Comparison of ENCODE assay signal across 1 cellular context in the genomic region with DNA sequence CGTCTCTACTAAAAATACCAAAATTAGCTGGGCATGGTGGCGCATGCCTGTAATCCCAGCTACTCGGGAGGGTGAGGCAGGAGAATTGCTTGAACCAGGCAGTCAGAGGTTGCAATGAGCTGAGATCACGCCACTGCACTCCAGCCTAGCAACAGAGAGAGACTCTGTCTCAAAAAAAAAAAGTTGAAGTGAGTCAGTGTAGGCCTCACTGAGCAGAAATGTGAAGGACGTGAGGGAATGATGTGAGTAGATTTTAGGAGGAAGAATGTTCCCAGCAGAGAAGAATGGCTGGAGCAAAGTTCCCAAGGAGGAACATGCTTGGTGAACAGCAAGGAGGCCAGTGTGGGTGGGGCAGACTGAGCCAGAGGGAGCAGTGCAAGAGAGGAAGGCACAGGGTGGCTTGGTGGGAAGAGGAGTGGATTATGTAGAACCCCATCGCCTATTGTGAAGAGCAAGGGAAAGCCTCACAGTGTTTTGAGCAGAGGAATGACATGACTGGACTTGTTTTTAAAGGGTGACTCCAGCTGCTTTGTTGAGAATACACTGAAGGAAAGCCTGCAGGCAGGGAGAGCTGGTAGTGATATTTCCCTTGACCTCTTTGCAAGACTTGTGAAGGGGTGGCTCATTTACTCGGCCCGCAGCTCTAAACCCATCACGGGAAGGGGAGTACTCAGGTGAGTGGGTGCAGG.
TF ChIP-seq lines count a peak whose summit lies in the region.

No MANE protein-coding gene starts in this region.

TF ChIP-seq in WTC11, 78 proteins besides CTCF, POLR2A, EP300 and RAD21 (continued from another document):
- TF ChIP-seq ATF6 (CRISPR knock-in tag; IDR thresholded peaks at IDR 0.05), result no peak
- TF ChIP-seq KAT7 (CRISPR knock-in tag; IDR thresholded peaks at IDR 0.05; ENCODE audit: borderline replicate concordance), result no peak
- no peak for TF ChIP-seq TEAD4 (CRISPR knock-in tag; IDR thresholded peaks at IDR 0.05)
- TF ChIP-seq IRF1 (CRISPR knock-in tag; IDR thresholded peaks at IDR 0.05), result no peak
- TF ChIP-seq NR2C2 (CRISPR knock-in tag; IDR thresholded peaks at IDR 0.05), result no peak
- TF ChIP-seq ATF1 (CRISPR knock-in tag; IDR thresholded peaks at IDR 0.05), result no peak
- no peak for TF ChIP-seq TEAD1 (CRISPR knock-in tag; IDR thresholded peaks at IDR 0.05)
- TF ChIP-seq ZNF396 (CRISPR knock-in tag; IDR thresholded peaks at IDR 0.05; ENCODE audit: borderline replicate concordance), result no peak
